Comparison of ENCODE assay signal across 11 cellular contexts in the genomic region with DNA sequence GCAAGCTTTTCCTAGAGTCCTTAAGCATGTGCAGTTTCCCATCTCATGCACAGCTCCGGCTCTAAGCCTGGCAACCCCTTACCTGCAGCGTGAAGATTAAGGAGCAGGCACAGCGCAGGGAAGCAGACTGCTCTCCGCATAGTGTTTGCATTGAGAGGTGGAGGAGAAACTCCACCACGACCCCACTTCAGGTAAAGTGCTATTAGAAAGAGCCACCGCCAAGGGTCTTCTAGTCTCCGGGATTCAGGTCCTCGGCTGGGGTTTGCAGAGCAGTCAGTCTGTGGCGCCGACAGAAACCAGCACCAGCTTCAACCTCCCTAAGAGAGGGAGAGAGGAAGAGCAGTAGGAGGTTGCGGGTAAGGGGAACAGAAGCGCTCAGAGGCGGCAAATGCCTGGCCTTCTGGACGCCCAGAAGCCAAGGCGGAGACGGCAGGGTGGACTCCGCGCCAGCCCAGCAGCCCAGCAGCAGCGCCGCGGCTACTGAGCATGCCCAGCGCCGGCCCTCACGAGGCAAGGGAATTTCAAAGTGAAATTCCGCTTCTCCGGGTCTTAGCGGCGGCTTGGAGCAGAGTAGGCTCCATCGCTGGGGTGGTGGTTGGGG. TPM values are rescaled to one million over a fixed set of nuclear protein-coding genes. Genes with fewer than 3 reads are reported as not detected.
DNase-seq lines count a peak whose midpoint lies in the region; ATAC-seq and TF ChIP-seq lines count a peak whose summit lies in the region.
"Had no signal": no experiment of that assay in that cellular context is flagged by ENCODE, and none has a peak within 500 bp of the region (broad histone marks: within the 10 kb centered on the region; RNA-seq: fewer than 3 reads in every experiment).

A gene with protein sequence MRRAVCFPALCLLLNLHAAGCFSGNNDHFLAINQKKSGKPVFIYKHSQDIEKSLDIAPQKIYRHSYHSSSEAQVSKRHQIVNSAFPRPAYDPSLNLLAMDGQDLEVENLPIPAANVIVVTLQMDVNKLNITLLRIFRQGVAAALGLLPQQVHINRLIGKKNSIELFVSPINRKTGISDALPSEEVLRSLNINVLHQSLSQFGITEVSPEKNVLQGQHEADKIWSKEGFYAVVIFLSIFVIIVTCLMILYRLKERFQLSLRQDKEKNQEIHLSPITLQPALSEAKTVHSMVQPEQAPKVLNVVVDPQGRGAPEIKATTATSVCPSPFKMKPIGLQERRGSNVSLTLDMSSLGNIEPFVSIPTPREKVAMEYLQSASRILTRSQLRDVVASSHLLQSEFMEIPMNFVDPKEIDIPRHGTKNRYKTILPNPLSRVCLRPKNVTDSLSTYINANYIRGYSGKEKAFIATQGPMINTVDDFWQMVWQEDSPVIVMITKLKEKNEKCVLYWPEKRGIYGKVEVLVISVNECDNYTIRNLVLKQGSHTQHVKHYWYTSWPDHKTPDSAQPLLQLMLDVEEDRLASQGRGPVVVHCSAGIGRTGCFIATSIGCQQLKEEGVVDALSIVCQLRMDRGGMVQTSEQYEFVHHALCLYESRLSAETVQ (minus strand): TSS at position 488 of the 601 bp plus-strand sequence. CDS start 348 bp downstream, at position 140.

- no peak within 1 kb of the TSS for H2BK12ac ChIP-seq in neuronal stem cell (ENCODE audit: low read length)

- peak within 1 kb of the TSS; percentile 22 to 75 (median 57) for H3K4me3 ChIP-seq in dorsolateral prefrontal cortex
- H3K4me3 ChIP-seq in neuronal stem cell (ENCODE audit: low read length in 2 of 2): peak within 1 kb of the TSS; percentile 24 to 66
- no peak within 1 kb of the TSS for H3K4me3 ChIP-seq in brain microvascular endothelial cell (ENCODE audit: low read depth, low read length)
- H3K4me3 ChIP-seq: MG63 had no signal

- no peaks in the 10 kb centered on the region for H3K79me1 ChIP-seq in neuronal stem cell (ENCODE audit: low read depth, low read length)

- H2BK120ac ChIP-seq in neuronal stem cell (ENCODE audit: low read depth, low read length): no peak within 1 kb of the TSS

- no peak within 1 kb of the TSS for H3K18ac ChIP-seq in neuronal stem cell (ENCODE audit: low read length)

- H4K8ac ChIP-seq in neuronal stem cell (ENCODE audit: low read depth, low read length): no peak within 1 kb of the TSS

- H3K27me3 ChIP-seq in dorsolateral prefrontal cortex: peaks cover 0 to 10% (median 0%) of the 10 kb centered on the region in 45 donors
- peaks cover 0 to 33% (median 5%) of the 10 kb centered on the region in 3 experiments for H3K27me3 ChIP-seq in neuronal stem cell (ENCODE audit: control insufficient read depth in 3 of 3, insufficient read depth in 3 of 3, low read depth in 1 of 3, low read length in 3 of 3)
- H3K27me3 ChIP-seq in brain microvascular endothelial cell (replicated peaks): no peaks in the 10 kb centered on the region

- no peaks in the 10 kb centered on the region for H3K9me3 ChIP-seq in neuronal stem cell (replicated peaks in 1 of 2; ENCODE audit: control insufficient read depth in 2 of 2, insufficient read depth in 1 of 2, low read depth in 1 of 2, low read length in 2 of 2)
- H3K9me3 ChIP-seq: MG63 had no signal

- WGBS in neuronal stem cell (ENCODE audit: extremely low coverage in 2 of 2, insufficient read length in 2 of 2, insufficient replicate concordance in 1 of 2), 2 donors: no CpG with 5 or more reads among the region's 29 CpGs

- H2AK5ac ChIP-seq in neuronal stem cell (ENCODE audit: low read depth, low read length): no peak within 1 kb of the TSS

- H3K36me3 ChIP-seq in neuronal stem cell (replicated peaks in 1 of 2; ENCODE audit: control insufficient read depth in 2 of 2, insufficient read depth in 2 of 2, low read length in 2 of 2) (no peaks in the 10 kb centered on the region), brain microvascular endothelial cell (replicated peaks) (no peaks in the 10 kb centered on the region)
- H3K36me3 ChIP-seq: MG63 had no signal

- peak within 1 kb of the TSS; percentile 77 for H3K4me2 ChIP-seq in neuronal stem cell (ENCODE audit: insufficient read depth, low read length, poor library complexity, severe bottlenecking)

- peak within 1 kb of the TSS; percentile 94 for H2AFZ ChIP-seq in neuronal stem cell (ENCODE audit: low read length)

- TF ChIP-seq CTCF in dorsolateral prefrontal cortex (IDR thresholded peaks at IDR 0.05 in 54 of 56, conservative IDR thresholded peaks at IDR 0.05 in 2 of 56; ENCODE audit: low read depth in 1 of 56, partially characterized antibody in 56 of 56): no peak
- TF ChIP-seq CTCF in brain microvascular endothelial cell (IDR thresholded peaks at IDR 0.05; ENCODE audit: low read depth, low read length, missing control alignments): no peak

- H3K23ac ChIP-seq in neuronal stem cell (ENCODE audit: low read depth, low read length, poor library complexity): no peak within 1 kb of the TSS

- no peak within 1 kb of the TSS for H4K91ac ChIP-seq in neuronal stem cell (ENCODE audit: low read depth, low read length, poor library complexity)

- DNase-seq in COR-L47 (lab: John Stamatoyannopoulos, UW) (peak; percentile 3), NCI-H345 (lab: John Stamatoyannopoulos, UW) (peak; percentile 63), dorsolateral prefrontal cortex (peak in 9 of 10 donors; percentile 33 to 84 (median 63)), neuronal stem cell (ENCODE audit: low spot score) (peak; percentile 45), NCI-H1048 (lab: John Stamatoyannopoulos, UW) (no peak), brain microvascular endothelial cell (no peak), T1000 (lab: John Stamatoyannopoulos, UW) (no peak)
- DNase-seq: activated naive CD8-positive, alpha-beta T cell treated with anti-CD3 and anti-CD28 coated beads, Interleukin-2, amount 10 ng/mL, durations not matched to agents 7 days and 5 days; MG63 had no signal

- H3K27ac ChIP-seq in dorsolateral prefrontal cortex (peak within 1 kb of the TSS in 50 of 59 donors; percentile 12 to 91 (median 66)), neuronal stem cell (replicated peaks; ENCODE audit: low read length) (no peak within 1 kb of the TSS), brain microvascular endothelial cell (no peak within 1 kb of the TSS)

- in situ Hi-C loops in brain microvascular endothelial cell (cut with HindIII; ENCODE audit: low pct_ligation_motif_present, low sequenced_read_pairs): no loop called here

- H2BK15ac ChIP-seq in neuronal stem cell (ENCODE audit: low read length): no peak within 1 kb of the TSS

- no peak for ATAC-seq in HG03354 (IDR thresholded peaks at IDR 0.05; ENCODE audit: poor library complexity, severe bottlenecking, unreplicated experiment)

- H3K4me1 ChIP-seq in neuronal stem cell (ENCODE audit: control insufficient read depth in 2 of 2, insufficient read depth in 1 of 2, low read depth in 1 of 2, low read length in 2 of 2): peaks cover 0 to 8% of the 10 kb centered on the region in 2 donors

- no peak within 1 kb of the TSS for H3K4ac ChIP-seq in neuronal stem cell (ENCODE audit: low read length)

- H3K14ac ChIP-seq in neuronal stem cell (ENCODE audit: low read length): no peak within 1 kb of the TSS

- intact Hi-C loops in dorsolateral prefrontal cortex (cut with DNase I): no loop called here

- no peak within 1 kb of the TSS for H2BK5ac ChIP-seq in neuronal stem cell (ENCODE audit: low read length)

- H3K9ac ChIP-seq in neuronal stem cell (ENCODE audit: low read depth, low read length, poor library complexity): no peak within 1 kb of the TSS

RNA-seq across cellular contexts. Expression of the gene that starts here (rescaled TPM):
- 10 to 100 TPM in 118 of 120 experiments, 1 to 10 TPM in 2; 7.8 to 39.8 (median 20.1) TPM for total RNA-seq in dorsolateral prefrontal cortex
- 0.26 TPM for polyA plus RNA-seq in neuronal stem cell (2013, experiment 1 of 2)
- polyA plus RNA-seq in neuronal stem cell (2013, experiment 2 of 2): 0.30 TPM
- total RNA-seq: activated naive CD8-positive, alpha-beta T cell treated with anti-CD3 and anti-CD28 coated beads, Interleukin-2, amount 10 ng/mL, durations not matched to agents 7 days and 5 days had no signal
- polyA plus RNA-seq: CD14-positive monocyte had no signal

Comparison
In these comparisons a context has a peak if more than half of its experiments do, and no peak if none do; other contexts are left out.
1. DNase-seq: peak in COR-L47 (single experiment), NCI-H345 (single experiment), dorsolateral prefrontal cortex (9 of 10) and neuronal stem cell (single experiment); none in NCI-H1048 (single experiment), brain microvascular endothelial cell (single experiment) and T1000 (single experiment).
2. H3K27ac ChIP-seq: peak in dorsolateral prefrontal cortex (50 of 59); none in neuronal stem cell (single experiment) and brain microvascular endothelial cell (single experiment).